Comparison of ENCODE assay signal across 1 cellular context in genomic region chr1:35454175-35454574, GRCh38.
TF ChIP-seq lines count a peak whose summit lies in the region.

No MANE protein-coding gene starts in this region.

TF ChIP-seq in SK-N-SH, 30 proteins besides CTCF, POLR2A, EP300 and RAD21 (continued from another document):
- no peak for TF ChIP-seq REST (IDR thresholded peaks at IDR 0.05; ENCODE audit: low read depth, low read length)
- no peak for TF ChIP-seq TCF12 (IDR thresholded peaks at IDR 0.05)
- TF ChIP-seq POLR2AphosphoS5 (IDR thresholded peaks at IDR 0.05; ENCODE audit: low read depth, low read length) = no peak
- no peak for TF ChIP-seq EZH2phosphoT487 (IDR thresholded peaks at IDR 0.05; ENCODE audit: borderline replicate concordance, low read depth)
- no peak for TF ChIP-seq YY1 (IDR thresholded peaks at IDR 0.05; ENCODE audit: low read depth)
- TF ChIP-seq NRF1 (IDR thresholded peaks at IDR 0.05; ENCODE audit: low read depth, low read length) = no peak
TF ChIP-seq in SK-N-SH: peak in this region for 0.
